In genomic region chr17:76638263-76638662, GRCh38 we compare ENCODE assay signal across 10 cellular contexts. TPM values are rescaled to one million over a fixed set of nuclear protein-coding genes. Genes with fewer than 3 reads are reported as not detected.
"Had no signal": no experiment of that assay in that cellular context is flagged by ENCODE, and none has a peak within 500 bp of the region (broad histone marks: within the 10 kb centered on the region; RNA-seq: fewer than 3 reads in every experiment).

No MANE protein-coding gene starts in this region.

- FAIRE-seq: HepG2, HTR-8/SVneo had no signal

- H3K9ac ChIP-seq: KMS-11 had no signal

- H3K27ac ChIP-seq: HL-60, KMS-11 had no signal

- H3K9me3 Mint-ChIP-seq: IgD-negative memory B cell had no signal

- ATAC-seq: HepG2 had no signal

- H3K4me3 Mint-ChIP-seq: IgD-negative memory B cell had no signal

- DNase-seq: IMR-90, Karpas-422, KBM-7, KG1 had no signal

- H3K4me2 ChIP-seq: KMS-11 had no signal

RNA-seq across cellular contexts. Expression of gene ST6GALNAC1, which starts 5.3 kb away (rescaled TPM):
- total RNA-seq: HepG2, HT1080, IMR-90 had no signal
- polyA plus RNA-seq: HepG2, IMR-90 had no signal

RNA-seq across cellular contexts. Expression of gene ST6GALNAC2, which starts 52.6 kb away (rescaled TPM):
- total RNA-seq: HT1080, IMR-90 had no signal
